1 cellular context compared by ENCODE assay signal in genomic region chr10:83915801-83916200, GRCh38.
TF ChIP-seq lines count a peak whose summit lies in the region.

No MANE protein-coding gene starts in this region.

TF ChIP-seq in H1, 55 proteins besides CTCF, POLR2A, EP300 and RAD21:
- peak; percentile 58; the same call in 1 of the 2 replicates for TF ChIP-seq TEAD4 (IDR thresholded peaks at IDR 0.05; ENCODE audit: low read depth, low read length)
- TF ChIP-seq CREB1 (IDR thresholded peaks at IDR 0.05): no peak
- TF ChIP-seq HDAC2 (IDR thresholded peaks at IDR 0.05; ENCODE audit: borderline replicate concordance in 1 of 2, low read depth in 2 of 2, low read length in 2 of 2): no peak
TF ChIP-seq in H1: peak in this region for 1.
